Comparison of ENCODE assay signal across 14 cellular contexts in genomic region chr21:29639366-29640232, GRCh38.
DNase-seq lines count a peak whose midpoint lies in the region; ATAC-seq and FAIRE-seq lines count a peak whose summit lies in the region.
"Had no signal": no experiment of that assay in that cellular context is flagged by ENCODE, and none has a peak within 500 bp of the region (broad histone marks: within the 10 kb centered on the region; RNA-seq: fewer than 3 reads in every experiment).

No MANE protein-coding gene starts in this region.

- no peak for FAIRE-seq in GM19239 (lab: Jason Lieb, UNC)
- FAIRE-seq: bronchial epithelial cell had no signal

- no peaks in the 10 kb centered on the region for H3K9me3 Mint-ChIP-seq in activated CD8-positive, alpha-beta T cell treated with anti-CD3 and anti-CD28 coated beads, Interleukin-2, amount 10 ng/mL, durations not matched to agents 7 days and 5 days (ENCODE audit: insufficient read depth)
- H3K9me3 Mint-ChIP-seq: activated T-helper 17 cell treated with anti-CD3 and anti-CD28 coated beads, Interleukin-2, amount 50 U/mL, for 72 hours had no signal

- H3K4me3 Mint-ChIP-seq in activated CD8-positive, alpha-beta T cell treated with anti-CD3 and anti-CD28 coated beads, Interleukin-2, amount 10 ng/mL, durations not matched to agents 7 days and 5 days: no peak overlapping the region
- H3K4me3 Mint-ChIP-seq: activated T-helper 17 cell treated with anti-CD3 and anti-CD28 coated beads, Interleukin-2, amount 50 U/mL, for 72 hours had no signal

- H3K27me3 Mint-ChIP-seq in activated CD8-positive, alpha-beta T cell treated with anti-CD3 and anti-CD28 coated beads, Interleukin-2, amount 10 ng/mL, durations not matched to agents 7 days and 5 days (ENCODE audit: low read depth): no peaks in the 10 kb centered on the region
- H3K27me3 Mint-ChIP-seq: activated T-helper 17 cell treated with anti-CD3 and anti-CD28 coated beads, Interleukin-2, amount 50 U/mL, for 72 hours had no signal

- no peak overlapping the region for H3K27ac Mint-ChIP-seq in activated CD8-positive, alpha-beta T cell treated with anti-CD3 and anti-CD28 coated beads, Interleukin-2, amount 10 ng/mL, durations not matched to agents 7 days and 5 days
- H3K27ac Mint-ChIP-seq: activated T-helper 17 cell treated with anti-CD3 and anti-CD28 coated beads, Interleukin-2, amount 50 U/mL, for 72 hours had no signal

- peak; percentile 45 for ATAC-seq in GM18511 (IDR thresholded peaks at IDR 0.05; ENCODE audit: unreplicated experiment)
- peak; percentile 25 for ATAC-seq in GM21528 (IDR thresholded peaks at IDR 0.05; ENCODE audit: low FRiP score, unreplicated experiment)
- peak; percentile 18 for ATAC-seq in HG03108 (IDR thresholded peaks at IDR 0.05; ENCODE audit: unreplicated experiment)
- ATAC-seq in activated CD8-positive, alpha-beta T cell treated with anti-CD3 and anti-CD28 coated beads, Interleukin-2, amount 10 ng/mL, durations not matched to agents 7 days and 5 days: no peak
- ATAC-seq: activated T-helper 17 cell treated with anti-CD3 and anti-CD28 coated beads, Interleukin-2, amount 50 U/mL, for 72 hours had no signal

- DNase-seq in cerebellar cortex (ENCODE audit: low spot score): peak; percentile 69
- DNase-seq in activated CD8-positive, alpha-beta T cell treated with anti-CD3 and anti-CD28 coated beads, Interleukin-2, amount 10 ng/mL, durations not matched to agents 7 days and 5 days: no peak
- DNase-seq in DMS53 (lab: John Stamatoyannopoulos, UW): no peak
- DNase-seq in GM19239 (ENCODE audit: insufficient read length, low spot score): no peak
- DNase-seq in iPS-NIHi11 (ENCODE audit: low spot score): no peak
- DNase-seq: activated CD4-positive, alpha-beta T cell treated with anti-CD3 and anti-CD28 coated beads for 4 hours; mammary epithelial cell; NCI-H1048; stimulated activated naive CD8-positive, alpha-beta T cell treated with anti-CD3 and anti-CD28 coated beads, Interleukin-15, Interleukin-2, amounts not matched to agents 100 U/mL and 50 U/mL, for 24 hours had no signal

- H3K36me3 Mint-ChIP-seq in activated CD8-positive, alpha-beta T cell treated with anti-CD3 and anti-CD28 coated beads, Interleukin-2, amount 10 ng/mL, durations not matched to agents 7 days and 5 days (ENCODE audit: low read depth): no peaks in the 10 kb centered on the region

- POLR2A ChIA-PET in activated CD8-positive, alpha-beta T cell treated with anti-CD3 and anti-CD28 coated beads, Interleukin-2, amount 10 ng/mL, durations not matched to agents 7 days and 5 days (lab: Charles Lee): no interaction called here

- H3K4me1 Mint-ChIP-seq in activated CD8-positive, alpha-beta T cell treated with anti-CD3 and anti-CD28 coated beads, Interleukin-2, amount 10 ng/mL, durations not matched to agents 7 days and 5 days (ENCODE audit: low read depth): no peaks in the 10 kb centered on the region
- H3K4me1 Mint-ChIP-seq: activated T-helper 17 cell treated with anti-CD3 and anti-CD28 coated beads, Interleukin-2, amount 50 U/mL, for 72 hours had no signal

- CTCF ChIA-PET in activated CD8-positive, alpha-beta T cell treated with anti-CD3 and anti-CD28 coated beads, Interleukin-2, amount 10 ng/mL, durations not matched to agents 7 days and 5 days (lab: Charles Lee): no interaction called here
